ENCODE assay signal across 19 cellular contexts in genomic region chr15:87145686-87146085, GRCh38.
"Had no signal": no experiment of that assay in that cellular context is flagged by ENCODE, and none has a peak within 500 bp of the region (broad histone marks: within the 10 kb centered on the region; RNA-seq: fewer than 3 reads in every experiment).

No MANE protein-coding gene starts in this region.

- ATAC-seq: left lobe of liver; mucosa of descending colon; natural killer cell treated with Interleukin-12 subunit alpha and Interleukin-12 subunit beta and Interleukin-15 and Interleukin-18, amount 100 ng/mL, for 72 hours; right lobe of liver; stimulated activated naive B cell treated with anti-CD40 and anti-IgM and Interleukin-4, amounts not matched to agents 10 μg/mL and 1 μg/mL and 100 μg/mL, for 72 hours had no signal

- H3K9me3 ChIP-seq: colonic mucosa, right lobe of liver, thoracic aorta, upper lobe of left lung had no signal

- H3K4me1 ChIP-seq: colonic mucosa, esophagus squamous epithelium, neural progenitor cell, parathyroid adenoma, right lobe of liver, tibial nerve, upper lobe of left lung had no signal

- H3K9ac ChIP-seq: neural progenitor cell, parathyroid adenoma had no signal

- H3K79me2 ChIP-seq: parathyroid adenoma had no signal

- H3K36me3 ChIP-seq: colonic mucosa, esophagus squamous epithelium, neural progenitor cell, right lobe of liver, thoracic aorta, tibial nerve, upper lobe of left lung had no signal

- H3K27ac ChIP-seq: colonic mucosa, esophagus squamous epithelium, neural progenitor cell, parathyroid adenoma, right lobe of liver, thoracic aorta, tibial nerve, upper lobe of left lung had no signal

- H2AFZ ChIP-seq: neural progenitor cell, parathyroid adenoma had no signal

- DNase-seq: colonic mucosa; effector memory CD4-positive, alpha-beta T cell; esophagus squamous epithelium; head of caudate nucleus; mucosa of descending colon; naive B cell; right lobe of liver; small intestine; stimulated activated CD4-positive, alpha-beta T cell treated with anti-CD3 and anti-CD28 coated beads, Interleukin-15, amount 100 ng/mL, for 24 hours; stimulated activated CD4-positive, alpha-beta T cell treated with anti-CD3 and anti-CD28 coated beads, Interleukin-2, amount 100 ng/mL, for 48 hours; stimulated activated naive B cell treated with anti-CD40 and anti-IgM and Interleukin-4, amounts not matched to agents 10 μg/mL and 1 μg/mL and 100 μg/mL, for 72 hours; upper lobe of left lung had no signal

- H3K4me2 ChIP-seq: neural progenitor cell had no signal

- H3K4me3 ChIP-seq: colonic mucosa, esophagus squamous epithelium, lung, mucosa of descending colon, neural progenitor cell, right lobe of liver, thoracic aorta, tibial nerve, upper lobe of left lung had no signal

- H3K27me3 ChIP-seq: colonic mucosa, esophagus squamous epithelium, neural progenitor cell, right lobe of liver, tibial nerve, upper lobe of left lung had no signal
